Comparison of ENCODE assay signal across 18 cellular contexts in genomic region chr1:183319051-183319450, GRCh38.
DNase-seq lines count a peak whose midpoint lies in the region; ATAC-seq, FAIRE-seq and TF ChIP-seq lines count a peak whose summit lies in the region.
"Had no signal": no experiment of that assay in that cellular context is flagged by ENCODE, and none has a peak within 500 bp of the region (broad histone marks: within the 10 kb centered on the region; RNA-seq: fewer than 3 reads in every experiment).

No MANE protein-coding gene starts in this region.

- no peaks in the 10 kb centered on the region for H4K20me1 ChIP-seq in HepG2 (ENCODE audit: insufficient read depth, low read length)

- 0 out of 3 replicates have a peak, but pooled peaks have one; percentile 31 for ATAC-seq in HepG2
- no peak for ATAC-seq in right lobe of liver
- peak; percentile 30 for ATAC-seq in omental fat pad (ENCODE audit: low FRiP score)
- no peak for ATAC-seq in HG02642 (IDR thresholded peaks at IDR 0.05; ENCODE audit: poor library complexity, unreplicated experiment)
- ATAC-seq: naive thymus-derived CD8-positive, alpha-beta T cell had no signal

- POLR2A ChIA-PET in HepG2 (lab: Yijun Ruan, JAX), result no interaction called here

- TF ChIP-seq CTCF in HepG2 (CRISPR knock-in tag; IDR thresholded peaks at IDR 0.05) (no peak), right lobe of liver (IDR thresholded peaks at IDR 0.05) (no peak), coronary artery (IDR thresholded peaks at IDR 0.05) (no peak), omental fat pad (IDR thresholded peaks at IDR 0.05) (no peak)

- H3K27me3 ChIP-seq in HepG2 (ENCODE audit: control insufficient read depth in 1 of 2, insufficient read depth in 2 of 2, low read length in 2 of 2) (0 out of 5 replicates have a peak, but pooled peaks cover 1 to 3% of the 10 kb centered on the region in 2 experiments), right lobe of liver (no peaks in the 10 kb centered on the region), small intestine (ENCODE audit: control insufficient read depth in 2 of 2, insufficient read depth in 2 of 2, low read length in 2 of 2) (no peaks in the 10 kb centered on the region)
- H3K27me3 ChIP-seq: adrenal gland had no signal

- H3K27ac ChIP-seq in HepG2 (ENCODE audit: extremely low read length, insufficient read depth, low read length), result no peak overlapping the region
- H3K27ac ChIP-seq in right lobe of liver, result no peak overlapping the region
- H3K27ac ChIP-seq in coronary artery, result peak overlapping the region; percentile 44 to 84
- no peak overlapping the region for H3K27ac ChIP-seq in small intestine (ENCODE audit: low read depth in 1 of 2, low read length in 1 of 2)

- no peak for TF ChIP-seq EP300 in HepG2 (IDR thresholded peaks at IDR 0.05; ENCODE audit: low read depth in 2 of 2, low read length in 2 of 2)
- TF ChIP-seq EP300 in HepG2 (CRISPR knock-in tag; IDR thresholded peaks at IDR 0.05; ENCODE audit: borderline replicate concordance), result no peak

- intact Hi-C loops in HepG2 (cut with micrococcal nuclease; ENCODE audit: unreplicated experiment), result no loop called here
- intact Hi-C loops in right lobe of liver (cut with DNase I), result no loop called here

- H3K4me3 ChIP-seq in HepG2 (replicated peaks in 1 of 3; ENCODE audit: insufficient read depth in 1 of 3, low read depth in 2 of 3, low read length in 3 of 3), result no peak overlapping the region
- H3K4me3 ChIP-seq in right lobe of liver, result no peak overlapping the region
- H3K4me3 ChIP-seq in coronary artery, result no peak overlapping the region
- no peak overlapping the region for H3K4me3 ChIP-seq in small intestine (ENCODE audit: low read depth in 1 of 2, low read length in 2 of 2)
- H3K4me3 ChIP-seq: adrenal gland, spleen had no signal

- FAIRE-seq in HepG2 (lab: Jason Lieb, UNC) (no peak), small intestine (lab: Jason Lieb, UNC) (no peak)

- no peak for DNase-seq in HepG2 (ENCODE audit: low spot score)
- DNase-seq in right lobe of liver, result no peak
- no peak for DNase-seq in coronary artery (ENCODE audit: low spot score)
- DNase-seq in omental fat pad (ENCODE audit: low spot score), result no peak
- no peak for DNase-seq in NCI-H187 treated with DMSO at 0.1 percent for 48 hours (lab: John Stamatoyannopoulos, UW)
- DNase-seq in GM19240 (ENCODE audit: insufficient read length, low spot score), result no peak
- DNase-seq in small intestine, result no peak
- DNase-seq: activated CD4-positive, alpha-beta T cell treated with anti-CD3 and anti-CD28 coated beads, Interleukin-2, amount 10 ng/mL, durations not matched to agents 7 days and 5 days; activated gamma-delta T cell; DMS153; effector CD4-positive, alpha-beta T cell; naive thymus-derived CD8-positive, alpha-beta T cell; NCI-H1092; NCI-H2081; posterior cingulate gyrus; spleen had no signal

- H3K9me3 ChIP-seq in HepG2 (ENCODE audit: low read length) (no peaks in the 10 kb centered on the region), right lobe of liver (no peaks in the 10 kb centered on the region), small intestine (ENCODE audit: control insufficient read depth, low read depth) (no peaks in the 10 kb centered on the region)
- H3K9me3 ChIP-seq: adrenal gland, spleen had no signal

- no TSS peak for BruUV-seq in HepG2 (replicated peaks; lab: Mats Ljungman, UMichigan)

- 43% methylated on average over 3 of the region's 4 CpGs for WGBS in HepG2 (ENCODE audit: low lambda C conversion rate)
- WGBS in right lobe of liver (ENCODE audit: insufficient coverage, low coverage, low lambda C conversion rate, missing lambda C conversion rate), result 91% methylated on average over 3 of the region's 4 CpGs
- WGBS in small intestine, 3 donors, result 73 to 86% (median 84%) methylated on average over 4 of the region's 4 CpGs

- TF ChIP-seq RAD21 in HepG2 (CRISPR knock-in tag; IDR thresholded peaks at IDR 0.05), result no peak

- no peaks in the 10 kb centered on the region for H3K79me2 ChIP-seq in HepG2 (ENCODE audit: insufficient read depth, low read length)

- H3K36me3 ChIP-seq in HepG2 (replicated peaks in 1 of 2; ENCODE audit: control insufficient read depth in 1 of 2, insufficient read depth in 2 of 2, low read length in 2 of 2), result no peaks in the 10 kb centered on the region
- H3K36me3 ChIP-seq in right lobe of liver, result no peaks in the 10 kb centered on the region
- H3K36me3 ChIP-seq in small intestine (ENCODE audit: control insufficient read depth in 2 of 2, insufficient read depth in 2 of 2, low read length in 2 of 2), result no peaks in the 10 kb centered on the region
- H3K36me3 ChIP-seq: adrenal gland, spleen had no signal

- no peaks in the 10 kb centered on the region for H3K4me1 ChIP-seq in HepG2 (ENCODE audit: insufficient read depth, low read length)
- peaks cover 0 to 4% (median 0%) of the 10 kb centered on the region in 4 donors for H3K4me1 ChIP-seq in right lobe of liver
- no peaks in the 10 kb centered on the region for H3K4me1 ChIP-seq in small intestine (ENCODE audit: control insufficient read depth in 2 of 2, insufficient read depth in 1 of 2, low read depth in 1 of 2, low read length in 1 of 2)
- H3K4me1 ChIP-seq: adrenal gland had no signal

- TF ChIP-seq POLR2A in HepG2 (IDR thresholded peaks at IDR 0.05; ENCODE audit: insufficient read depth in 1 of 2, low read depth in 2 of 2, low read length in 2 of 2) (no peak), right lobe of liver (IDR thresholded peaks at IDR 0.05) (no peak)

- no peak overlapping the region for H2AFZ ChIP-seq in HepG2 (ENCODE audit: low read length)

- in situ Hi-C loops in HepG2 (cut with HindIII; ENCODE audit: extremely low pct_ligation_motif_present, low pct_unique_long_range_greater_than_20kb), result no loop called here

- CTCF ChIA-PET in HepG2 (lab: Yijun Ruan, JAX; ENCODE audit: low intra/inter-chr PET ratio, low total read pairs), result no interaction called here

- H3K4me2 ChIP-seq in HepG2 (ENCODE audit: low read depth, low read length), result no peak overlapping the region

- H3K9ac ChIP-seq in HepG2 (ENCODE audit: insufficient read depth, low read depth, low read length), result no peak overlapping the region

TF ChIP-seq in HepG2, 621 proteins besides CTCF, POLR2A, EP300 and RAD21:
- TF ChIP-seq ZBTB49 (CRISPR knock-in tag; IDR thresholded peaks at IDR 0.05; ENCODE audit: borderline replicate concordance) (no peak), ERF (CRISPR knock-in tag; IDR thresholded peaks at IDR 0.05) (no peak)

Comparison
In these comparisons a context has a peak if more than half of its experiments do, and no peak if none do; other contexts are left out.
1. ATAC-seq: peak in HepG2 (single experiment) and omental fat pad (single experiment); none in right lobe of liver (0 of 4) and HG02642 (single experiment).
2. H3K27ac ChIP-seq: peak in coronary artery (2 of 2); none in HepG2 (single experiment), right lobe of liver (0 of 3) and small intestine (0 of 2).